1 cellular context compared by ENCODE assay signal in genomic region chr1:202848191-202848542, GRCh38.
TF ChIP-seq lines count a peak whose summit lies in the region.

No MANE protein-coding gene starts in this region.

TF ChIP-seq in GM12878, 131 proteins besides CTCF, POLR2A, EP300 and RAD21 (continued from another document):
- TF ChIP-seq EGR1 (IDR thresholded peaks at IDR 0.05; ENCODE audit: borderline replicate concordance in 1 of 2, low read depth in 2 of 2, low read length in 2 of 2) (peak in 1 of 2 experiments; percentile 29; a peak in 1 of 3 replicates), PRDM15 (CRISPR knock-in tag; IDR thresholded peaks at IDR 0.05) (no peak), MLLT1 (IDR thresholded peaks at IDR 0.05) (no peak), RB1 (IDR thresholded peaks at IDR 0.05; ENCODE audit: borderline replicate concordance) (no peak), EED (IDR thresholded peaks at IDR 0.05; ENCODE audit: low read depth) (0 out of 2 replicates have a peak, but pooled peaks have one; percentile 20), JUND (IDR thresholded peaks at IDR 0.05; ENCODE audit: low read depth, low read length) (no peak), NFXL1 (IDR thresholded peaks at IDR 0.05; ENCODE audit: borderline replicate concordance) (no peak), SRF (IDR thresholded peaks at IDR 0.05; ENCODE audit: low read depth in 2 of 2, low read length in 2 of 2) (no peak), YY1 (IDR thresholded peaks at IDR 0.05; ENCODE audit: low read depth, low read length) (no peak), SMAD5 (IDR thresholded peaks at IDR 0.05; ENCODE audit: low read depth) (no peak), MTA3 (IDR thresholded peaks at IDR 0.05; ENCODE audit: borderline replicate concordance, low read length) (no peak), RAD51 (IDR thresholded peaks at IDR 0.05) (no peak), LARP7 (IDR thresholded peaks at IDR 0.05) (no peak), CBFB (IDR thresholded peaks at IDR 0.05; ENCODE audit: low read depth) (no peak), CREM (IDR thresholded peaks at IDR 0.05; ENCODE audit: low read depth) (0 out of 2 replicates have a peak, but pooled peaks have one; percentile 23), BRCA1 (IDR thresholded peaks at IDR 0.05; ENCODE audit: low read depth, low read length) (no peak), IRF4 (IDR thresholded peaks at IDR 0.05; ENCODE audit: low read depth, low read length) (no peak), ZNF274 (IDR thresholded peaks at IDR 0.05; ENCODE audit: insufficient read depth, insufficient read length) (no peak), ZNF24 (IDR thresholded peaks at IDR 0.05) (no peak), MYC (IDR thresholded peaks at IDR 0.05; ENCODE audit: insufficient read depth, insufficient read length, insufficient replicate concordance, low read length, severe bottlenecking) (no peak), KLF5 (IDR thresholded peaks at IDR 0.05; ENCODE audit: partially characterized antibody) (no peak), SKIL (IDR thresholded peaks at IDR 0.05; ENCODE audit: low read depth, poor library complexity, severe bottlenecking) (no peak), TCF12 (IDR thresholded peaks at IDR 0.05; ENCODE audit: low read depth, low read length) (0 out of 2 replicates have a peak, but pooled peaks have one; percentile 21), TBL1XR1 (IDR thresholded peaks at IDR 0.05; ENCODE audit: low read depth, low read length) (no peak), MYB (IDR thresholded peaks at IDR 0.05; ENCODE audit: borderline replicate concordance, low read depth, low read length) (no peak), MTA2 (IDR thresholded peaks at IDR 0.05; ENCODE audit: low read depth) (no peak), NR2C2 (IDR thresholded peaks at IDR 0.05; ENCODE audit: borderline replicate concordance, control insufficient read depth, insufficient read length, low read depth) (no peak), MEF2A (IDR thresholded peaks at IDR 0.05; ENCODE audit: insufficient read depth, low read depth, low read length) (peak; percentile 65; the same call in 1 of the 2 replicates), RELB (IDR thresholded peaks at IDR 0.05; ENCODE audit: low read depth) (no peak), ATF7 (IDR thresholded peaks at IDR 0.05; ENCODE audit: low read depth) (no peak), HSF1 (IDR thresholded peaks at IDR 0.05; ENCODE audit: low read depth, low read length) (no peak)
- TF ChIP-seq, protein P1, sequence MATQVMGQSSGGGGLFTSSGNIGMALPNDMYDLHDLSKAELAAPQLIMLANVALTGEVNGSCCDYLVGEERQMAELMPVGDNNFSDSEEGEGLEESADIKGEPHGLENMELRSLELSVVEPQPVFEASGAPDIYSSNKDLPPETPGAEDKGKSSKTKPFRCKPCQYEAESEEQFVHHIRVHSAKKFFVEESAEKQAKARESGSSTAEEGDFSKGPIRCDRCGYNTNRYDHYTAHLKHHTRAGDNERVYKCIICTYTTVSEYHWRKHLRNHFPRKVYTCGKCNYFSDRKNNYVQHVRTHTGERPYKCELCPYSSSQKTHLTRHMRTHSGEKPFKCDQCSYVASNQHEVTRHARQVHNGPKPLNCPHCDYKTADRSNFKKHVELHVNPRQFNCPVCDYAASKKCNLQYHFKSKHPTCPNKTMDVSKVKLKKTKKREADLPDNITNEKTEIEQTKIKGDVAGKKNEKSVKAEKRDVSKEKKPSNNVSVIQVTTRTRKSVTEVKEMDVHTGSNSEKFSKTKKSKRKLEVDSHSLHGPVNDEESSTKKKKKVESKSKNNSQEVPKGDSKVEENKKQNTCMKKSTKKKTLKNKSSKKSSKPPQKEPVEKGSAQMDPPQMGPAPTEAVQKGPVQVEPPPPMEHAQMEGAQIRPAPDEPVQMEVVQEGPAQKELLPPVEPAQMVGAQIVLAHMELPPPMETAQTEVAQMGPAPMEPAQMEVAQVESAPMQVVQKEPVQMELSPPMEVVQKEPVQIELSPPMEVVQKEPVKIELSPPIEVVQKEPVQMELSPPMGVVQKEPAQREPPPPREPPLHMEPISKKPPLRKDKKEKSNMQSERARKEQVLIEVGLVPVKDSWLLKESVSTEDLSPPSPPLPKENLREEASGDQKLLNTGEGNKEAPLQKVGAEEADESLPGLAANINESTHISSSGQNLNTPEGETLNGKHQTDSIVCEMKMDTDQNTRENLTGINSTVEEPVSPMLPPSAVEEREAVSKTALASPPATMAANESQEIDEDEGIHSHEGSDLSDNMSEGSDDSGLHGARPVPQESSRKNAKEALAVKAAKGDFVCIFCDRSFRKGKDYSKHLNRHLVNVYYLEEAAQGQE (IDR thresholded peaks at IDR 0.05; ENCODE audit: low read depth, low read length): no peak
- TF ChIP-seq, protein P2, sequence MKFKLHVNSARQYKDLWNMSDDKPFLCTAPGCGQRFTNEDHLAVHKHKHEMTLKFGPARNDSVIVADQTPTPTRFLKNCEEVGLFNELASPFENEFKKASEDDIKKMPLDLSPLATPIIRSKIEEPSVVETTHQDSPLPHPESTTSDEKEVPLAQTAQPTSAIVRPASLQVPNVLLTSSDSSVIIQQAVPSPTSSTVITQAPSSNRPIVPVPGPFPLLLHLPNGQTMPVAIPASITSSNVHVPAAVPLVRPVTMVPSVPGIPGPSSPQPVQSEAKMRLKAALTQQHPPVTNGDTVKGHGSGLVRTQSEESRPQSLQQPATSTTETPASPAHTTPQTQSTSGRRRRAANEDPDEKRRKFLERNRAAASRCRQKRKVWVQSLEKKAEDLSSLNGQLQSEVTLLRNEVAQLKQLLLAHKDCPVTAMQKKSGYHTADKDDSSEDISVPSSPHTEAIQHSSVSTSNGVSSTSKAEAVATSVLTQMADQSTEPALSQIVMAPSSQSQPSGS (IDR thresholded peaks at IDR 0.05; ENCODE audit: low read length): peak; percentile 39; the same call in 1 of the 2 replicates
